9 cellular contexts compared by ENCODE assay signal in the genomic region with DNA sequence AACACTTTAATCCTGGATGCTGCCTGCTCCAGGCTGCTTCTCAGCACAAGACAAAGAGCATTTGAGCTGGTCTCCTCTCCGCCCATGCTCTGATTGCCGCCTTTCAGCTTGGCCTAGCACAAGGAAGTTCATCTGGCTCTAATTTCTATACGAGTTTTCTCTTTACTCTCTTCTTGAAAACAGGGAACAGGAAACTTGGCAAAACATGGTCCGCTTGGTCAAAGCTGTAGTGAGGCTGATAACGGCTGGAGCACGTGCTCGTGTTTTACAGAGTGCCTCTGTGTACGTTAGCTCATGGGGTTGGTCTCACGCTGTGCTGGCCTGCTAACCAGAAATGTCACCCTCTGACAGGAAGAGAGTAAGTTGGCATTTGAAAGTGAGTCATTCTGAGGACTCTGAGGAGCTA. TPM values are rescaled to one million over a fixed set of nuclear protein-coding genes. Genes with fewer than 3 reads are reported as not detected.
DNase-seq lines count a peak whose midpoint lies in the region; ATAC-seq and TF ChIP-seq lines count a peak whose summit lies in the region.
"Had no signal": no experiment of that assay in that cellular context is flagged by ENCODE, and none has a peak within 500 bp of the region (broad histone marks: within the 10 kb centered on the region; RNA-seq: fewer than 3 reads in every experiment).

No MANE protein-coding gene starts in this region.

- TF ChIP-seq EP300 in upper lobe of left lung (IDR thresholded peaks at IDR 0.05), result no peak

- ATAC-seq in esophagus mucosa (peak; percentile 53), upper lobe of left lung (ENCODE audit: low FRiP score in 2 of 2) (peak; percentile 39 to 51)

- no peak overlapping the region for H3K4me3 ChIP-seq in upper lobe of left lung

- H3K9me3 Mint-ChIP-seq in activated naive CD4-positive, alpha-beta T cell treated with anti-CD3 and anti-CD28 coated beads, Interleukin-2, amount 50 U/mL, for 24 hours, result no peaks in the 10 kb centered on the region
- H3K9me3 Mint-ChIP-seq in activated CD4-positive, alpha-beta memory T cell treated with anti-CD3 and anti-CD28 coated beads for 36 hours, result no peaks in the 10 kb centered on the region

- H3K27me3 Mint-ChIP-seq in activated naive CD4-positive, alpha-beta T cell treated with anti-CD3 and anti-CD28 coated beads, Interleukin-2, amount 50 U/mL, for 24 hours, result no peaks in the 10 kb centered on the region
- no peaks in the 10 kb centered on the region for H3K27me3 Mint-ChIP-seq in activated CD4-positive, alpha-beta memory T cell treated with anti-CD3 and anti-CD28 coated beads for 36 hours

- H3K4me1 ChIP-seq in upper lobe of left lung, result peaks cover 8 to 24% (median 18%) of the 10 kb centered on the region in 4 donors

- no peak for TF ChIP-seq CTCF in upper lobe of left lung (IDR thresholded peaks at IDR 0.05)

- H3K4me1 Mint-ChIP-seq in activated naive CD4-positive, alpha-beta T cell treated with anti-CD3 and anti-CD28 coated beads, Interleukin-2, amount 50 U/mL, for 24 hours, result peaks cover 5% of the 10 kb centered on the region
- peaks cover 15% of the 10 kb centered on the region for H3K4me1 Mint-ChIP-seq in activated CD4-positive, alpha-beta memory T cell treated with anti-CD3 and anti-CD28 coated beads for 36 hours (ENCODE audit: low read depth)

- H3K36me3 Mint-ChIP-seq in activated naive CD4-positive, alpha-beta T cell treated with anti-CD3 and anti-CD28 coated beads, Interleukin-2, amount 50 U/mL, for 24 hours, result peaks cover 23% of the 10 kb centered on the region
- peaks cover 29% of the 10 kb centered on the region for H3K36me3 Mint-ChIP-seq in activated CD4-positive, alpha-beta memory T cell treated with anti-CD3 and anti-CD28 coated beads for 36 hours

- no peak overlapping the region for H3K4me3 Mint-ChIP-seq in activated naive CD4-positive, alpha-beta T cell treated with anti-CD3 and anti-CD28 coated beads, Interleukin-2, amount 50 U/mL, for 24 hours
- no peak overlapping the region for H3K4me3 Mint-ChIP-seq in activated CD4-positive, alpha-beta memory T cell treated with anti-CD3 and anti-CD28 coated beads for 36 hours

- WGBS in upper lobe of left lung, 2 donors, result 42 to 56% methylated on average over 9 of the region's 9 CpGs

- DNase-seq in activated naive CD4-positive, alpha-beta T cell treated with Interleukin-2 at 50 U/mL for 16 hours, result no peak
- DNase-seq in midbrain (lab: John Stamatoyannopoulos, UW), result peak; percentile 23
- DNase-seq in upper lobe of left lung, result peak in 1 of 2 donors; percentile 65
- DNase-seq in stimulated activated CD4-positive, alpha-beta T cell treated with anti-CD3 and anti-CD28 coated beads, Interleukin-12 subunit alpha, Interleukin-12 subunit beta, amount 100 ng/mL, for 4 hours, result no peak
- no peak for DNase-seq in T-helper 9 cell
- no peak for DNase-seq in activated CD4-positive, alpha-beta memory T cell treated with anti-CD3 and anti-CD28 coated beads for 36 hours
- DNase-seq: NCI-H226 had no signal

- CTCF ChIA-PET in activated CD4-positive, alpha-beta memory T cell treated with anti-CD3 and anti-CD28 coated beads for 36 hours (lab: Charles Lee), result interaction anchor here (0.6 to 1.7 kb wide), 4 partner anchors 8 to 82 kb away, joined by 3 to 8 read pairs (median 4); no protein-coding TSS in a partner anchor

- H3K9me3 ChIP-seq in upper lobe of left lung, result no peaks in the 10 kb centered on the region

- H3K27ac ChIP-seq in upper lobe of left lung, result peak overlapping the region; percentile 55 to 71 (median 66)

- POLR2A ChIA-PET in activated CD4-positive, alpha-beta memory T cell treated with anti-CD3 and anti-CD28 coated beads for 36 hours (lab: Charles Lee), result no interaction called here

- intact Hi-C loops in activated CD4-positive, alpha-beta memory T cell treated with anti-CD3 and anti-CD28 coated beads for 36 hours (cut with micrococcal nuclease), result no loop called here

- H3K27me3 ChIP-seq in upper lobe of left lung, result no peaks in the 10 kb centered on the region

- H3K36me3 ChIP-seq in upper lobe of left lung, result peaks cover 0 to 18% (median 3%) of the 10 kb centered on the region in 4 donors

- no peak for TF ChIP-seq POLR2A in upper lobe of left lung (IDR thresholded peaks at IDR 0.05)

- H3K27ac Mint-ChIP-seq in activated naive CD4-positive, alpha-beta T cell treated with anti-CD3 and anti-CD28 coated beads, Interleukin-2, amount 50 U/mL, for 24 hours, result peak overlapping the region; percentile 35
- H3K27ac Mint-ChIP-seq in activated CD4-positive, alpha-beta memory T cell treated with anti-CD3 and anti-CD28 coated beads for 36 hours, result no peak overlapping the region

RNA-seq across cellular contexts. Expression of gene RARRES1, which starts 19.2 kb away (rescaled TPM):
- total RNA-seq in esophagus mucosa (14.9 TPM), upper lobe of left lung (10 to 100 TPM in 5 of 6 donors, 1 to 10 TPM in 1; 7.0 to 44.6 (median 27.7) TPM)
- total RNA-seq in activated CD4-positive, alpha-beta memory T cell treated with anti-CD3 and anti-CD28 coated beads for 36 hours, result not detected

RNA-seq across cellular contexts. Expression of gene LXN, which starts 40.6 kb away (rescaled TPM):
- total RNA-seq in esophagus mucosa (8.4 TPM), upper lobe of left lung (10 to 100 TPM; 10.4 to 26.6 (median 19.8) TPM)
- total RNA-seq in activated CD4-positive, alpha-beta memory T cell treated with anti-CD3 and anti-CD28 coated beads for 36 hours, result 1 to 10 TPM; 8.1 to 8.6 TPM

Comparison
In these comparisons a context has a peak if more than half of its experiments do, and no peak if none do; other contexts are left out.
1. RNA of gene RARRES1, which starts 19.2 kb away (total RNA-seq): 7.0 to 44.6 TPM in upper lobe of left lung and 14.9 TPM in esophagus mucosa (single experiment); not detected in activated CD4-positive, alpha-beta memory T cell treated with anti-CD3 and anti-CD28 coated beads for 36 hours; every median in the first group is over 4 times any median in the second.